Comparison of ENCODE assay signal across 1 cellular context in genomic region chr6:157984165-157984564, GRCh38.
TF ChIP-seq lines count a peak whose summit lies in the region.

No MANE protein-coding gene starts in this region.

TF ChIP-seq in A549, 52 proteins besides CTCF, POLR2A, EP300 and RAD21 (continued from another document):
- TF ChIP-seq, protein P1, sequence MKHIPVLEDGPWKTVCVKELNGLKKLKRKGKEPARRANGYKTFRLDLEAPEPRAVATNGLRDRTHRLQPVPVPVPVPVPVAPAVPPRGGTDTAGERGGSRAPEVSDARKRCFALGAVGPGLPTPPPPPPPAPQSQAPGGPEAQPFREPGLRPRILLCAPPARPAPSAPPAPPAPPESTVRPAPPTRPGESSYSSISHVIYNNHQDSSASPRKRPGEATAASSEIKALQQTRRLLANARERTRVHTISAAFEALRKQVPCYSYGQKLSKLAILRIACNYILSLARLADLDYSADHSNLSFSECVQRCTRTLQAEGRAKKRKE (CRISPR knock-in tag; IDR thresholded peaks at IDR 0.05; ENCODE audit: low read depth), result no peak
